Comparison of ENCODE assay signal across 19 cellular contexts in the genomic region with DNA sequence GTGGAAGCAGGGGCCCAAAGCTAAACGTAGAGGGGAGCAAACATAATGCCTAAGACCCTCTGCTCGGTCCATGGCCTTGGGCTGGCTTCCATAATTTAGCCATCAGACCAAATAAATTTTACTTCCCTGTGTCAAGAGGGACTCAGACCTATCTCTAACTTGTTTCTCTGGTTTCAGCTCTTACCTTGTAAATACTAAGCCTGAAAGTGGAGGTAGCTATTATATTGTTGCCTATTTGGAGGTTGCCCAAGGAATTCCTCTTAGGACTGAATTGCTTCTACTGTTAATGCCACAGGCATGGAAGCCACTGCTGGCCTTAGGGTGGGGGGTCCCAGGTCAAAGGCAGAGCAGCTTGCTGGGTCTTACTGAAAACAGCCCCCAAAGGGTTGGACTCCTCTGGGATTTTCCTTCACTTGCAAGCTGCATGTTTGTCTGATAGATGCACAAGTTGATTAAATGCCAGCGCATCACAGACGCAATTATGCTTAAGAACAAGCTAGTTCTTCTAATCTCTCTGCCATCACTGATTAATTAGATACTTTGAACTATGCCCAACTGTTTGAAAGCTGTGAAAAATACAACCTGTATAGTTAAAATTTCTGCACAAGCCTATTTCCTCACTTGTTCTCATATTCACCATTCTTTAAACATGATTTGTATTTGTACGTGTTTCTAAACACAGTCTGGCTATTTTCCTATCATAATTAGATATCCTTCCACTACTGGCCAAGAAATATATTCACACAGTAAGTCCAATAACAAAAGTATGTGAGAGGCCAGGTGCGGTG.
DNase-seq lines count a peak whose midpoint lies in the region; ATAC-seq and TF ChIP-seq lines count a peak whose summit lies in the region.
"Had no signal": no experiment of that assay in that cellular context is flagged by ENCODE, and none has a peak within 500 bp of the region (broad histone marks: within the 10 kb centered on the region; RNA-seq: fewer than 3 reads in every experiment).

No MANE protein-coding gene starts in this region.

- H3K4me3 ChIP-seq in mucosa of descending colon, result no peak overlapping the region
- H3K4me3 ChIP-seq in upper lobe of right lung, result no peak overlapping the region
- H3K4me3 ChIP-seq: GM23248, SJSA1 had no signal

- H3K27ac ChIP-seq in epithelial cell of prostate (peak overlapping the region; percentile 10), upper lobe of right lung (no peak overlapping the region)
- H3K27ac ChIP-seq: 22Rv1, GM23248, SJSA1 had no signal

- intact Hi-C loops in mucosa of descending colon (cut with DNase I, micrococcal nuclease) (no loop called here), upper lobe of right lung (cut with DNase I) (no loop called here)

- peak; percentile 2 for DNase-seq in DMS79 treated with DMSO at 0.1 percent for 48 hours (lab: John Stamatoyannopoulos, UW)
- DNase-seq in DMS79 (lab: John Stamatoyannopoulos, UW), result no peak
- DNase-seq in epithelial cell of prostate (ENCODE audit: low read depth, low spot score), result no peak
- no peak for DNase-seq in mucosa of descending colon
- no peak for DNase-seq in upper lobe of right lung
- DNase-seq in occipital lobe (lab: John Stamatoyannopoulos, UW), result no peak
- no peak for DNase-seq in cerebellar nuclear complex (lab: John Stamatoyannopoulos, UW)
- no peak for DNase-seq in omental fat pad (ENCODE audit: low spot score)
- DNase-seq: AML-193, GF-D8, GM23248, NCI-H1417, NCI-H187, NCI-H2107, NCI-H2227 treated with DMSO at 0.1 percent for 48 hours, NCI-H524 had no signal

- H3K27me3 ChIP-seq in upper lobe of right lung, result no peaks in the 10 kb centered on the region
- H3K27me3 ChIP-seq: SJSA1 had no signal

- H3K9me3 ChIP-seq in mucosa of descending colon, result no peaks in the 10 kb centered on the region
- H3K9me3 ChIP-seq in upper lobe of right lung, result no peaks in the 10 kb centered on the region

- ATAC-seq in mucosa of descending colon (peak; percentile 10), upper lobe of right lung (peak; percentile 61), omental fat pad (ENCODE audit: low FRiP score) (no peak)
- ATAC-seq: Panc1 had no signal

- H3K4me1 ChIP-seq in mucosa of descending colon (ENCODE audit: low read depth) (no peaks in the 10 kb centered on the region), upper lobe of right lung (no peaks in the 10 kb centered on the region)

- H3K36me3 ChIP-seq in mucosa of descending colon (ENCODE audit: low read depth) (no peaks in the 10 kb centered on the region), upper lobe of right lung (peaks cover 4% of the 10 kb centered on the region)

- TF ChIP-seq CTCF in mucosa of descending colon (IDR thresholded peaks at IDR 0.05) (no peak), upper lobe of right lung (IDR thresholded peaks at IDR 0.05) (no peak), omental fat pad (IDR thresholded peaks at IDR 0.05) (no peak)
